In the genomic region with DNA sequence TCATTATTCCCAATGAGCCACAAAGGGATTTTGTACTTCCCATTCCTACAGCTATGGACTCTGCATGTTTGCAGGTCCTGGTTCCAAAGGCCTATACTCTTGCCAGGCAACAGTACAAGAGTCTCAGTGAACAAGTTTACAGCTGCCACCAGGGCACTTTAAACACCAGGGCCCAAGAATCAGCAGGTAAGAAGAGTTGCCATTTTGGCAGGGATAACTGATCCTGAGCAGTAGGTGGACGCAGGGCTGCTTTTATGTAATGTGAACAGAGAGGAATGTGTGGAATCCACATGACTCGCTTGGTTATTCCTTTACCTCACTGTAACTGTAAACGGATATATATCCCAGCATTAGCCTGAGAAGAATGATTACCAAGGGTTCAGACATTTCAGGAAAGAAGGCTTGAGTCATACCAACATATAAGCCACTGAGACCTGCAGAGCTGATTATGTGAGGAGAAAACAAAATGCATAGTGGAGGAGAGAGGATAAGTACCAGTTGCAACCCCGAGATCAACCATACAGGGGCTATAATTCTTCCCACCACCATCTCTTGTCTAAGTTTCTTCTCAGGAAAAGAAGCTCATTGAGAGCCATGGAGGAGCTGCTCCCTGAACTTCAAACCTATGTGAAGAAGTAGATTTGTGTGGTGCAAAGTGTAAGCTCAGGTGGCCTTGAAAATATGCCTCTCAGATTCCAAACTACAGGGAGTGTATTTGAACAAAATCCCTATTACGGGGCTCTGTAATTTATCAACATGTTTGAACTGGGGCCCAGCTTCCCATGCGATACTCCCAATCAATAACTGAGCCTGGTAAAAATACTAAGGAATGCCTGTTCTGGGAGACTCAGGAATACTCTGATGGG, we compare ENCODE assay signal across 9 cellular contexts. TPM values are rescaled to one million over a fixed set of nuclear protein-coding genes. Genes with fewer than 3 reads are reported as not detected.
DNase-seq lines count a peak whose midpoint lies in the region; ATAC-seq and TF ChIP-seq lines count a peak whose summit lies in the region.
"Had no signal": no experiment of that assay in that cellular context is flagged by ENCODE, and none has a peak within 500 bp of the region (broad histone marks: within the 10 kb centered on the region; RNA-seq: fewer than 3 reads in every experiment).

No MANE protein-coding gene starts in this region.

- H3K27me3 Mint-ChIP-seq in CD4-positive, alpha-beta T cell = no peaks in the 10 kb centered on the region

- H3K4me2 ChIP-seq in mesendoderm (ENCODE audit: low read length) = no peak overlapping the region

- H3K36me3 ChIP-seq in mesendoderm (ENCODE audit: control insufficient read depth, insufficient read depth, low read length) = no peaks in the 10 kb centered on the region

- H3K9ac ChIP-seq in mesendoderm (ENCODE audit: low read length) = no peak overlapping the region

- no peak overlapping the region for H2BK120ac ChIP-seq in mesendoderm (ENCODE audit: low read depth, low read length)

- H3K9me3 ChIP-seq in CD4-positive, alpha-beta T cell (ENCODE audit: control insufficient read depth, low read length) = no peaks in the 10 kb centered on the region

- DNase-seq in CD4-positive, alpha-beta T cell = no peak
- DNase-seq in LHCN-M2 (ENCODE audit: low read depth) (peak; percentile 46), choroid plexus epithelial cell (ENCODE audit: low read depth) (peak; percentile 89), mesendoderm (peak; percentile 74), midbrain (lab: John Stamatoyannopoulos, UW) (no peak), cerebellar cortex (ENCODE audit: low spot score) (no peak), RPMI8226 (no peak)
- DNase-seq: activated gamma-delta T cell had no signal

- no peak overlapping the region for H2AK5ac ChIP-seq in mesendoderm (ENCODE audit: low read length)

- peaks cover 39% of the 10 kb centered on the region for H3K79me2 ChIP-seq in mesendoderm (ENCODE audit: control insufficient read depth, insufficient read depth, low read length)

- no peak overlapping the region for H3K23ac ChIP-seq in mesendoderm (ENCODE audit: low read length)

- no peak overlapping the region for H3K56ac ChIP-seq in mesendoderm (ENCODE audit: low read length)

- WGBS in mesendoderm (ENCODE audit: extremely low coverage, insufficient coverage, low lambda C conversion rate) = no CpG with 5 or more reads among the region's 6 CpGs

- no peak overlapping the region for H3K18ac ChIP-seq in mesendoderm (ENCODE audit: low read length)

- no peak overlapping the region for H3K27ac ChIP-seq in CD4-positive, alpha-beta T cell (ENCODE audit: low read depth, low read length)
- H3K27ac ChIP-seq in mesendoderm (ENCODE audit: low read depth, low read length) = no peak overlapping the region

- H3K4me1 Mint-ChIP-seq in CD4-positive, alpha-beta T cell (ENCODE audit: low read depth) = peaks cover 78% of the 10 kb centered on the region

- no peak overlapping the region for H3K4me3 Mint-ChIP-seq in CD4-positive, alpha-beta T cell

- TF ChIP-seq CTCF in CD4-positive, alpha-beta T cell (IDR thresholded peaks at IDR 0.05) = no peak
- peak; percentile 18 for TF ChIP-seq CTCF in choroid plexus epithelial cell (conservative IDR thresholded peaks at IDR 0.05; ENCODE audit: low read depth, low read length)

- no peak overlapping the region for H4K5ac ChIP-seq in mesendoderm (ENCODE audit: low read length)

- H3K27ac Mint-ChIP-seq in CD4-positive, alpha-beta T cell = peak overlapping the region; percentile 6

- no peak overlapping the region for H2BK15ac ChIP-seq in mesendoderm (replicated peaks; ENCODE audit: low read depth)

- CTCF ChIA-PET in CD4-positive, alpha-beta T cell (lab: Charles Lee) = interaction anchor here (1.2 kb wide), 1 partner anchor 21 kb away, joined by 7 read pairs; no protein-coding TSS in a partner anchor

- H3K4me1 ChIP-seq in mesendoderm (ENCODE audit: control insufficient read depth, low read depth, low read length) = no peaks in the 10 kb centered on the region

- H3K79me1 ChIP-seq in mesendoderm (ENCODE audit: low read length) = peaks cover 18% of the 10 kb centered on the region

- no peaks in the 10 kb centered on the region for H3K9me3 Mint-ChIP-seq in CD4-positive, alpha-beta T cell

- H3K27me3 ChIP-seq in CD4-positive, alpha-beta T cell (ENCODE audit: control insufficient read depth, insufficient read depth, low read length) = no peaks in the 10 kb centered on the region
- H3K27me3 ChIP-seq in mesendoderm (ENCODE audit: insufficient read depth, low read length, poor library complexity) = no peaks in the 10 kb centered on the region

- POLR2A ChIA-PET in CD4-positive, alpha-beta T cell (lab: Charles Lee) = interaction anchor here (0.9 to 1.5 kb wide), 2 partner anchors 15 to 36 kb away, joined by 3 read pairs; no protein-coding TSS in a partner anchor

- no peak overlapping the region for H2BK5ac ChIP-seq in mesendoderm (ENCODE audit: low read length)

- H3K4me3 ChIP-seq in choroid plexus epithelial cell (ENCODE audit: low read depth, low read length) = no peak overlapping the region
- H3K4me3 ChIP-seq in mesendoderm (ENCODE audit: low read length) = no peak overlapping the region

- intact Hi-C loops in CD4-positive, alpha-beta T cell (cut with DNase I, micrococcal nuclease) = no loop called here

- H3K36me3 Mint-ChIP-seq in CD4-positive, alpha-beta T cell (ENCODE audit: low read depth) = peaks cover 26% of the 10 kb centered on the region

- no peak overlapping the region for H3K4ac ChIP-seq in mesendoderm (ENCODE audit: low read depth, low read length)

- no peak overlapping the region for H4K8ac ChIP-seq in mesendoderm (ENCODE audit: low read depth, low read length)

- no peak for ATAC-seq in CD4-positive, alpha-beta T cell (ENCODE audit: poor library complexity)
- no peak for ATAC-seq in GM21825 (IDR thresholded peaks at IDR 0.05; ENCODE audit: unreplicated experiment)

RNA-seq across cellular contexts. Expression of a gene that starts 24.6 kb away (rescaled TPM):
- 10 to 100 TPM; 83.3 to 91.4 TPM for total RNA-seq in CD4-positive, alpha-beta T cell
- 10.6 and 12.4 TPM in 2 replicates for total RNA-seq in LHCN-M2 (2014; rRNA removed)
- 1.8 TPM for polyA plus RNA-seq in LHCN-M2 (2012)
- polyA plus RNA-seq in mesendoderm (2013, experiment 1 of 2) = 5.9 TPM
- 5.8 TPM for polyA plus RNA-seq in mesendoderm (2013, experiment 2 of 2)

Comparison
In these comparisons a context has a peak if more than half of its experiments do, and no peak if none do; other contexts are left out.
1. DNase-seq: peak in LHCN-M2 (single experiment), choroid plexus epithelial cell (single experiment) and mesendoderm (single experiment); none in CD4-positive, alpha-beta T cell (0 of 10), midbrain (single experiment), cerebellar cortex (single experiment) and RPMI8226 (single experiment).